ENCODE assay signal across 11 cellular contexts in the genomic region with DNA sequence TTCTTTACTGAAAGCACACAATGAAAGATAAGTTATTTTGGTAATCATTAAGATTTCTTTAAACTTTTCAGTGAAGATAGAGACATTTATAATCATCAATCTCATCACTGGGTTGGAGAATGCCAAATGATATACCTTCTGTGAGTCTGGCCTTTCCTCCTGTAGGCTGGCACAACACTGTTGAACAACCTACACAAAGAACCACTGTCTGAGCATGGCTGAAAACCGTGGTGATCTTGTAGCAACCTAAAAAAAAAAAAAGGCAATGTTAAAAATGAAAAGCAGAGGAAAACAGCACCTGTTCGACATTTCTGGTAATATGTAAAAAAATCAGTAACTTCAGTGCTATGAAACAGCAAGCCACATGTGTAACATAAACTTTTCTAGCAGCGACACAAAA. TPM values are rescaled to one million over a fixed set of nuclear protein-coding genes. Genes with fewer than 3 reads are reported as not detected.
DNase-seq lines count a peak whose midpoint lies in the region; ATAC-seq and TF ChIP-seq lines count a peak whose summit lies in the region.
"Had no signal": no experiment of that assay in that cellular context is flagged by ENCODE, and none has a peak within 500 bp of the region (broad histone marks: within the 10 kb centered on the region; RNA-seq: fewer than 3 reads in every experiment).

No MANE protein-coding gene starts in this region.

- H3K4me3 ChIP-seq in BLaER1 (peak overlapping the region; percentile 95), KMS-11 (IDR thresholded peaks at IDR 0.05; ENCODE audit: insufficient read depth, low read depth, low read length) (no peak overlapping the region), brain microvascular endothelial cell (ENCODE audit: low read depth, low read length) (peak overlapping the region; percentile 90), BE2C (ENCODE audit: low read depth, low read length) (no peak overlapping the region), tibial nerve (peak overlapping the region in 2 of 4 donors; percentile 77 to 94)
- H3K4me3 ChIP-seq in naive thymus-derived CD4-positive, alpha-beta T cell (ENCODE audit: low read length) = no peak overlapping the region

- H3K4me2 ChIP-seq in BLaER1 (peak overlapping the region; percentile 88), KMS-11 (peak overlapping the region; percentile 84)

- H3K4me3 Mint-ChIP-seq in naive thymus-derived CD4-positive, alpha-beta T cell = peak overlapping the region; percentile 68 to 100 (median 97)

- no peaks in the 10 kb centered on the region for H3K27me3 Mint-ChIP-seq in naive thymus-derived CD4-positive, alpha-beta T cell

- TF ChIP-seq EP300 in tibial nerve (IDR thresholded peaks at IDR 0.05) = no peak

- peak overlapping the region in 6 of 9 donors; percentile 72 to 98 (median 90) for H3K27ac Mint-ChIP-seq in naive thymus-derived CD4-positive, alpha-beta T cell

- H3K79me2 ChIP-seq in KMS-11 (ENCODE audit: insufficient read depth, low read depth) = peaks cover 10% of the 10 kb centered on the region; the same call in 1 of the 2 replicates

- H4K20me1 ChIP-seq in BLaER1 (peaks cover 9% of the 10 kb centered on the region; the same call in 1 of the 2 replicates), KMS-11 (ENCODE audit: insufficient read depth) (no peaks in the 10 kb centered on the region)

- CTCF ChIA-PET in naive thymus-derived CD4-positive, alpha-beta T cell (lab: Charles Lee) = no interaction called here

- H3K36me3 Mint-ChIP-seq in naive thymus-derived CD4-positive, alpha-beta T cell = peaks cover 0 to 37% (median 5%) of the 10 kb centered on the region in 5 donors

- H3K27ac ChIP-seq in BLaER1 (no peak overlapping the region), KMS-11 (no peak overlapping the region), brain microvascular endothelial cell (peak overlapping the region; percentile 93), tibial nerve (peak overlapping the region in 2 of 4 donors; percentile 98 to 99)
- H3K27ac ChIP-seq in naive thymus-derived CD4-positive, alpha-beta T cell (ENCODE audit: low read depth, low read length) = no peak overlapping the region

- peak overlapping the region; percentile 92 for H3K9ac ChIP-seq in BLaER1
- H3K9ac ChIP-seq in KMS-11 = peak overlapping the region; percentile 80; the same call in 1 of the 2 replicates

- WGBS in tibial nerve, 2 donors = 54 to 62% methylated on average over 3 of the region's 3 CpGs

- H3K9me3 ChIP-seq in BLaER1 (no peaks in the 10 kb centered on the region), BE2C (no peaks in the 10 kb centered on the region), tibial nerve (no peaks in the 10 kb centered on the region)
- no peaks in the 10 kb centered on the region for H3K9me3 ChIP-seq in naive thymus-derived CD4-positive, alpha-beta T cell (ENCODE audit: control insufficient read depth in 2 of 3, low read length in 3 of 3)

- no peak for ATAC-seq in naive thymus-derived CD4-positive, alpha-beta T cell

- DNase-seq in brain microvascular endothelial cell = no peak
- DNase-seq in naive thymus-derived CD4-positive, alpha-beta T cell = no peak
- no peak for DNase-seq in D341Med (ENCODE audit: low spot score)
- DNase-seq in BE2C = no peak
- no peak for DNase-seq in tibial nerve (ENCODE audit: low spot score in 2 of 2)
- no peak for DNase-seq in RKO (ENCODE audit: low spot score)
- DNase-seq: activated gamma-delta T cell; GDM1; stimulated activated CD4-positive, alpha-beta T cell treated with anti-CD3 and anti-CD28 coated beads, Interleukin-1b, Interleukin-23, amount 100 ng/mL, for 48 hours had no signal

- no peak for TF ChIP-seq POLR2A in tibial nerve (IDR thresholded peaks at IDR 0.05)

- H3K4me1 Mint-ChIP-seq in naive thymus-derived CD4-positive, alpha-beta T cell = peaks cover 4 to 37% (median 27%) of the 10 kb centered on the region in 7 donors

- H3K36me3 ChIP-seq in BLaER1 (peaks cover 39% of the 10 kb centered on the region), KMS-11 (ENCODE audit: insufficient read depth) (no peaks in the 10 kb centered on the region; the same call in 1 of the 2 replicates), brain microvascular endothelial cell (replicated peaks) (peaks cover 35% of the 10 kb centered on the region), BE2C (peaks cover 7% of the 10 kb centered on the region; the same call in 1 of the 2 replicates), tibial nerve (peaks cover 0 to 30% (median 10%) of the 10 kb centered on the region in 3 donors)
- H3K36me3 ChIP-seq in naive thymus-derived CD4-positive, alpha-beta T cell (ENCODE audit: control insufficient read depth in 2 of 3, insufficient read depth in 3 of 3, low read length in 3 of 3) = peaks cover 0 to 15% (median 0%) of the 10 kb centered on the region in 3 experiments

- in situ Hi-C loops in brain microvascular endothelial cell (cut with HindIII; ENCODE audit: low pct_ligation_motif_present, low sequenced_read_pairs) = no loop called here

- no peak for TF ChIP-seq CTCF in KMS-11 (conservative IDR thresholded peaks at IDR 0.05; ENCODE audit: low read depth, low read length)
- no peak for TF ChIP-seq CTCF in brain microvascular endothelial cell (IDR thresholded peaks at IDR 0.05; ENCODE audit: low read depth, low read length, missing control alignments)
- TF ChIP-seq CTCF in BE2C (IDR thresholded peaks at IDR 0.05; ENCODE audit: low read depth, low read length) = no peak
- no peak for TF ChIP-seq CTCF in tibial nerve (IDR thresholded peaks at IDR 0.05)

- H3K9me3 Mint-ChIP-seq in naive thymus-derived CD4-positive, alpha-beta T cell = no peaks in the 10 kb centered on the region

- POLR2A ChIA-PET in naive thymus-derived CD4-positive, alpha-beta T cell (lab: Charles Lee) = interaction anchor here (0.9 to 5.3 kb wide), 5 partner anchors 36 to 122 kb away, joined by 3 to 49 read pairs (median 9); partner anchors contain the start of gene APH1B

- intact Hi-C loops in naive thymus-derived CD4-positive, alpha-beta T cell (cut with micrococcal nuclease) = loop anchor here in 1 of 2 donors (5.0 kb wide), 1 partner anchor 77 kb away; no protein-coding TSS in a partner anchor

- H3K4me1 ChIP-seq in BLaER1 (peaks cover 24% of the 10 kb centered on the region), KMS-11 (ENCODE audit: low read depth, poor library complexity, severe bottlenecking) (peaks cover 11% of the 10 kb centered on the region), BE2C (no peaks in the 10 kb centered on the region), tibial nerve (peaks cover 0 to 28% (median 10%) of the 10 kb centered on the region in 4 donors)
- H3K4me1 ChIP-seq in naive thymus-derived CD4-positive, alpha-beta T cell (ENCODE audit: control insufficient read depth in 2 of 2, insufficient read depth in 2 of 2, low read length in 2 of 2) = peaks cover 10 to 11% of the 10 kb centered on the region in 2 donors

- H2AFZ ChIP-seq in KMS-11 (ENCODE audit: low read depth) = no peak overlapping the region

- H3K27me3 ChIP-seq in BLaER1 = no peaks in the 10 kb centered on the region
- H3K27me3 ChIP-seq in KMS-11 (ENCODE audit: insufficient read depth, low read depth) = no peaks in the 10 kb centered on the region
- no peaks in the 10 kb centered on the region for H3K27me3 ChIP-seq in brain microvascular endothelial cell (replicated peaks)
- H3K27me3 ChIP-seq in naive thymus-derived CD4-positive, alpha-beta T cell (ENCODE audit: control insufficient read depth in 2 of 2, insufficient read depth in 2 of 2, low read length in 2 of 2) = no peaks in the 10 kb centered on the region
- H3K27me3 ChIP-seq in BE2C = no peaks in the 10 kb centered on the region
- no peaks in the 10 kb centered on the region for H3K27me3 ChIP-seq in tibial nerve

RNA-seq across cellular contexts. Expression of gene RPS27L, which starts 1.8 kb away (rescaled TPM):
- 100 to 1,000 TPM in 3 of 5 experiments, 10 to 100 TPM in 2; 38.7 to 248 (median 111) TPM for total RNA-seq in naive thymus-derived CD4-positive, alpha-beta T cell
- polyA plus RNA-seq in naive thymus-derived CD4-positive, alpha-beta T cell = 100 to 1,000 TPM in 1 of 2 donors, 10 to 100 TPM in 1; 86.8 to 224 TPM
- polyA plus RNA-seq in BE2C (2012; ENCODE audit: insufficient read depth, insufficient read length, low read depth) = 17.8 TPM
- total RNA-seq in tibial nerve = 10 to 100 TPM; 50.3 to 83.7 (median 71.7) TPM

RNA-seq across cellular contexts. Expression of gene LACTB, which starts 33.8 kb away (rescaled TPM):
- 10 to 100 TPM in 4 of 5 experiments, 1 to 10 TPM in 1; 9.8 to 23.2 (median 10.7) TPM for total RNA-seq in naive thymus-derived CD4-positive, alpha-beta T cell
- polyA plus RNA-seq in naive thymus-derived CD4-positive, alpha-beta T cell = 10 to 100 TPM in 1 of 2 donors, 1 to 10 TPM in 1; 8.2 to 10.3 TPM
- 6.9 TPM for polyA plus RNA-seq in BE2C (2012; ENCODE audit: insufficient read depth, insufficient read length, low read depth)
- total RNA-seq in tibial nerve = 10 to 100 TPM in 3 of 4 donors, 1 to 10 TPM in 1; 9.0 to 18.4 (median 16.5) TPM

RNA-seq across cellular contexts. Expression of gene RAB8B, which starts 33.9 kb away (rescaled TPM):
- total RNA-seq in naive thymus-derived CD4-positive, alpha-beta T cell = 100 to 1,000 TPM in 1 of 5 experiments, 10 to 100 TPM in 4; 37.2 to 100 (median 71.3) TPM
- 10 to 100 TPM; 30.4 to 32.0 TPM for polyA plus RNA-seq in naive thymus-derived CD4-positive, alpha-beta T cell
- polyA plus RNA-seq in BE2C (2012; ENCODE audit: insufficient read depth, insufficient read length, low read depth) = 5.5 TPM
- total RNA-seq in tibial nerve = 10 to 100 TPM; 32.9 to 45.0 (median 42.5) TPM

Comparison
In these comparisons a context has a peak if more than half of its experiments do, and no peak if none do; other contexts are left out.
1. H3K4me3 ChIP-seq: peak in BLaER1 (single experiment) and brain microvascular endothelial cell (single experiment); none in KMS-11 (single experiment), naive thymus-derived CD4-positive, alpha-beta T cell (single experiment) and BE2C (single experiment).